In the genomic region with DNA sequence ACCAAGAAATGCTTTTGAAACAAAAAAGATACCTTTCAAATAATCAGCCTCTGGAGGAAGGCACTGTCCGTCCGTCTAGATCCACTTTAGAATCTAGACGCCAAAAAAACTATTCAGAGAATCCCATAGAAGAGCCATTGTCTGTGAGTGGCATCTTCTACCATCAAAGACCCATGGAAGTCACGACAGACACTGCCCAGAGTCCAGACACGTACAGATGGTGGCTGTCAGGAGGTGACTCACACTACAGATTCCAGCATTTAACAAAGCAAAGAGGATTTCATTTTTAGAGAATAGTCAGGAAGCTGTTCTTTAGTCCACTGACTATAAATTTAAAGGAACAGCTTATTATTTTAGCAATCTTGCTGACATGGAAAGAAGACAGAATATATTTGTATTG, we compare ENCODE assay signal across 22 cellular contexts. TPM values are rescaled to one million over a fixed set of nuclear protein-coding genes. Genes with fewer than 3 reads are reported as not detected.
A peak's percentile ranks its signal among the peaks of the same experiment; 100 is the strongest.
DNase-seq lines count a peak whose midpoint lies in the region; ATAC-seq, FAIRE-seq and TF ChIP-seq lines count a peak whose summit lies in the region.
"Had no signal": no experiment of that assay in that cellular context is flagged by ENCODE, and none has a peak within 500 bp of the region (broad histone marks: within the 10 kb centered on the region; RNA-seq: fewer than 3 reads in every experiment).

No MANE protein-coding gene starts in this region.

- peaks cover 5% of the 10 kb centered on the region for H3K27me3 Mint-ChIP-seq in type B pancreatic cell
- H3K27me3 Mint-ChIP-seq: CD4-positive, CD25-positive, alpha-beta regulatory T cell; stimulated activated naive B cell treated with anti-CD40 and anti-IgM and Interleukin-4, amounts not matched to agents 10 μg/mL and 1 μg/mL and 100 μg/mL, for 72 hours had no signal

- no peaks in the 10 kb centered on the region for H3K36me3 ChIP-seq in bronchial epithelial cell (ENCODE audit: control insufficient read depth, insufficient read depth, low read length)
- H3K36me3 ChIP-seq: thyroid gland had no signal

- H3K4me3 ChIP-seq in bronchial epithelial cell (ENCODE audit: low read depth, low read length), result no peak overlapping the region
- H3K4me3 ChIP-seq: mucosa of descending colon, thyroid gland had no signal

- no peak overlapping the region for H3K4me3 Mint-ChIP-seq in type B pancreatic cell
- H3K4me3 Mint-ChIP-seq: CD4-positive, CD25-positive, alpha-beta regulatory T cell; stimulated activated naive B cell treated with anti-CD40 and anti-IgM and Interleukin-4, amounts not matched to agents 10 μg/mL and 1 μg/mL and 100 μg/mL, for 72 hours had no signal

- no peaks in the 10 kb centered on the region for H3K36me3 Mint-ChIP-seq in type B pancreatic cell

- no peaks in the 10 kb centered on the region for H3K4me1 Mint-ChIP-seq in type B pancreatic cell (ENCODE audit: unreplicated experiment)
- H3K4me1 Mint-ChIP-seq: stimulated activated naive B cell treated with anti-CD40 and anti-IgM and Interleukin-4, amounts not matched to agents 10 μg/mL and 1 μg/mL and 100 μg/mL, for 72 hours had no signal

- in situ Hi-C loops in ACHN (cut with HindIII; ENCODE audit: low pct_ligation_motif_present, low pct_unique_long_range_greater_than_20kb, low sequenced_read_pairs), result no loop called here

- ATAC-seq in GM19455 (IDR thresholded peaks at IDR 0.05; ENCODE audit: unreplicated experiment), result no peak
- ATAC-seq: mucosa of descending colon; stimulated activated naive B cell treated with anti-CD40 and anti-IgM and Interleukin-4, amounts not matched to agents 10 μg/mL and 1 μg/mL and 100 μg/mL, for 72 hours had no signal

- FAIRE-seq in bronchial epithelial cell (lab: Jason Lieb, UNC), result no peak
- FAIRE-seq: islet of Langerhans had no signal

- TF ChIP-seq CTCF in bronchial epithelial cell (IDR thresholded peaks at IDR 0.05; ENCODE audit: insufficient read depth, low read length, severe bottlenecking) (no peak), type B pancreatic cell (conservative IDR thresholded peaks at IDR 0.05) (no peak)

- no peak overlapping the region for H3K27ac Mint-ChIP-seq in type B pancreatic cell
- H3K27ac Mint-ChIP-seq: CD4-positive, CD25-positive, alpha-beta regulatory T cell; stimulated activated naive B cell treated with anti-CD40 and anti-IgM and Interleukin-4, amounts not matched to agents 10 μg/mL and 1 μg/mL and 100 μg/mL, for 72 hours had no signal

- DNase-seq in ACHN (peak; percentile 31), HT1080 (ENCODE audit: low read depth) (peak; percentile 37), bronchial epithelial cell (ENCODE audit: low read depth) (peak; percentile 28), kidney tubule cell (ENCODE audit: low spot score) (peak; percentile 44), NCI-H2107 treated with DMSO at 0.1 percent for 48 hours (lab: John Stamatoyannopoulos, UW; ENCODE audit: unreplicated experiment) (no peak), NCI-H748 treated with DMSO at 0.1 percent for 48 hours (lab: John Stamatoyannopoulos, UW) (no peak), type B pancreatic cell (ENCODE audit: extremely low spot score, unreplicated experiment) (no peak)
- DNase-seq: activated CD4-positive, CD25-positive, alpha-beta regulatory T cell treated with anti-CD3 and anti-CD28 coated beads, Interleukin-2, amount 50 U/mL, for 72 hours; CD4-positive, CD25-positive, alpha-beta regulatory T cell; DMS53; effector CD4-positive, alpha-beta T cell; H7; mucosa of descending colon; NCI-H187; NCI-H446; SIG-M5; stimulated activated naive B cell treated with anti-CD40 and anti-IgM and Interleukin-4, amounts not matched to agents 10 μg/mL and 1 μg/mL and 100 μg/mL, for 72 hours; thyroid gland had no signal

- no peaks in the 10 kb centered on the region for H3K27me3 ChIP-seq in bronchial epithelial cell (ENCODE audit: control insufficient read depth, insufficient read depth, low read length)
- H3K27me3 ChIP-seq: thyroid gland had no signal

- H3K9me3 Mint-ChIP-seq in type B pancreatic cell, result no peaks in the 10 kb centered on the region
- H3K9me3 Mint-ChIP-seq: CD4-positive, CD25-positive, alpha-beta regulatory T cell; stimulated activated naive B cell treated with anti-CD40 and anti-IgM and Interleukin-4, amounts not matched to agents 10 μg/mL and 1 μg/mL and 100 μg/mL, for 72 hours had no signal

RNA-seq across cellular contexts. Expression of a gene that starts 11.7 kb away (rescaled TPM):
- total RNA-seq in HT1080 (2014; rRNA removed; shearing (Covaris generic)), result 0.05 TPM in 1 of 2 replicates, not detected in the other
- polyA plus RNA-seq in HT1080 (2015; cell fraction: cytosol; rRNA removed), result 0.08 and 0.10 TPM in 2 replicates
- 0.06 and 0.46 TPM in 2 replicates for polyA plus RNA-seq in HT1080 (2015; cell fraction: nucleus; rRNA removed)
- total RNA-seq in bronchial epithelial cell (not detected in 2 replicates), type B pancreatic cell (ENCODE audit: low replicate concordance) (3.4 and 6.5 TPM in 2 replicates)
- total RNA-seq: CD4-positive, CD25-positive, alpha-beta regulatory T cell; T-helper 2 cell treated with Interferon-gamma antibody and Interleukin-4, amounts not matched to agents 100 ng/mL and 5 ng/mL, for 36 hours had no signal
- polyA plus RNA-seq: fibroblast of lung had no signal

Comparison
In these comparisons a context has a peak if more than half of its experiments do, and no peak if none do; other contexts are left out.
1. DNase-seq: peak in ACHN (single experiment), HT1080 (single experiment), bronchial epithelial cell (single experiment) and kidney tubule cell (single experiment); none in NCI-H2107 treated with DMSO at 0.1 percent for 48 hours (single experiment), NCI-H748 treated with DMSO at 0.1 percent for 48 hours (single experiment) and type B pancreatic cell (single experiment).